In the genomic region with DNA sequence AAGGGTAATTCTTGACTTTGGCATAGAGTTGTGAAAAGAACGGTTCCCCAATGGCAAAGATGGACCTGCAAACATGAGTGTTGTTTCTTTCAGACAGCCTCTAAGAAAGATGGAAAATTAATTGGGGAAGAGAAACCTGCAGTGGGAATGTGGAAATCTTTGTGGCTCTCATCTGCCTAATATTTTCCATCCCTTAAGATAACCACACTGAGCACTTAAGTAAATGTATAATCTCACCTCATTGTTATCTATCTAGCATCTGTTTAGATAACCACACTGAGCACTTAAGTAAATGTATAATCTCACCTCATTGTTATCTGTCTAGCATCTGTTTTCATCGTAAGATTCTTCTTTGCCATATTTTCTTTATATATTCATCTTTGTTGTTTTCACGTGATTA, we compare ENCODE assay signal across 20 cellular contexts.
DNase-seq lines count a peak whose midpoint lies in the region; ATAC-seq and TF ChIP-seq lines count a peak whose summit lies in the region.
"Had no signal": no experiment of that assay in that cellular context is flagged by ENCODE, and none has a peak within 500 bp of the region (broad histone marks: within the 10 kb centered on the region; RNA-seq: fewer than 3 reads in every experiment).

No MANE protein-coding gene starts in this region.

- 71% methylated on average over 3 of the region's 3 CpGs for WGBS in suprapubic skin

- H3K27ac ChIP-seq in substantia nigra (ENCODE audit: low read depth, low read length, poor library complexity, severe bottlenecking), result peak overlapping the region; percentile 10
- H3K27ac ChIP-seq in suprapubic skin, result no peak overlapping the region
- H3K27ac ChIP-seq: breast epithelium, PC-9 had no signal

- TF ChIP-seq EP300 in suprapubic skin (IDR thresholded peaks at IDR 0.05), result no peak

- TF ChIP-seq POLR2A in suprapubic skin (IDR thresholded peaks at IDR 0.05), result no peak

- no peaks in the 10 kb centered on the region for H3K27me3 ChIP-seq in suprapubic skin
- H3K27me3 ChIP-seq: breast epithelium, MG63, thyroid gland had no signal

- no peak for TF ChIP-seq CTCF in suprapubic skin (IDR thresholded peaks at IDR 0.05)

- no peak overlapping the region for H3K4me3 ChIP-seq in suprapubic skin
- H3K4me3 ChIP-seq: breast epithelium, MG63, PC-9, thyroid gland had no signal

- H3K36me3 ChIP-seq in suprapubic skin, result no peaks in the 10 kb centered on the region
- H3K36me3 ChIP-seq: breast epithelium, MG63, thyroid gland had no signal

- H3K4me1 ChIP-seq in suprapubic skin, result peaks cover 7% of the 10 kb centered on the region
- H3K4me1 ChIP-seq: breast epithelium had no signal

- peak; percentile 57 for ATAC-seq in GM19438 (IDR thresholded peaks at IDR 0.05; ENCODE audit: low read depth, unreplicated experiment)
- ATAC-seq in HG02943 (IDR thresholded peaks at IDR 0.05; ENCODE audit: low read depth, unreplicated experiment), result peak; percentile 50
- no peak for ATAC-seq in HG03521 (IDR thresholded peaks at IDR 0.05; ENCODE audit: unreplicated experiment)
- ATAC-seq: activated T-cell treated with anti-CD3 and anti-CD28 coated beads, Interleukin-2, amount 50 U/mL, for 4 hours; esophagus mucosa; HCT116 had no signal

- H3K9me3 ChIP-seq in suprapubic skin, result no peaks in the 10 kb centered on the region
- H3K9me3 ChIP-seq: breast epithelium, MG63, thyroid gland had no signal

- in situ Hi-C loops in KBM-7 (cut with MboI; ENCODE audit: low pct_unique_long_range_greater_than_20kb, low sequenced_read_pairs), result no loop called here

- DNase-seq in KBM-7 (peak; percentile 5), substantia nigra (lab: John Stamatoyannopoulos, UW) (no peak), Ammon's horn (ENCODE audit: low spot score) (no peak), suprapubic skin (ENCODE audit: low spot score in 2 of 2) (no peak)
- DNase-seq: activated CD4-positive, alpha-beta T cell treated with anti-CD3 and anti-CD28 coated beads, Interleukin-2, amount 10 ng/mL, durations not matched to agents 7 days and 5 days; activated T-cell treated with anti-CD3 and anti-CD28 coated beads, Interleukin-2, amount 50 U/mL, for 4 hours; glutamatergic neuron; MG63; naive B cell; NCI-H2081 treated with DMSO at 0.1 percent for 48 hours; NCI-H524 treated with DMSO at 0.1 percent for 48 hours; PC-9; posterior cingulate gyrus; thyroid gland had no signal
